Comparison of ENCODE assay signal across 16 cellular contexts in genomic region chr7:155711081-155711480, GRCh38.
"Had no signal": no experiment of that assay in that cellular context is flagged by ENCODE, and none has a peak within 500 bp of the region (broad histone marks: within the 10 kb centered on the region; RNA-seq: fewer than 3 reads in every experiment).

No MANE protein-coding gene starts in this region.

- FAIRE-seq: keratinocyte, small intestine, urothelium cell line had no signal

- ATAC-seq: effector memory CD8-positive, alpha-beta T cell; left cardiac atrium; lower lobe of right lung; natural killer cell had no signal

- H3K27me3 ChIP-seq: esophagus squamous epithelium, right atrium auricular region, thyroid gland had no signal

- H3K27ac ChIP-seq: epithelial cell of prostate, esophagus squamous epithelium, left ventricle myocardium inferior, lower lobe of right lung, right atrium auricular region, thyroid gland had no signal

- H3K4me3 ChIP-seq: esophagus squamous epithelium, left ventricle myocardium inferior, lower lobe of right lung, right atrium auricular region, thyroid gland had no signal

- H3K4me1 ChIP-seq: esophagus squamous epithelium, thyroid gland had no signal

- DNase-seq: effector memory CD8-positive, alpha-beta T cell; esophagus squamous epithelium; foreskin fibroblast; immature natural killer cell; left cardiac atrium; left ventricle myocardium inferior; lower lobe of right lung; natural killer cell; small intestine; stimulated activated CD4-positive, alpha-beta T cell treated with anti-CD3 and anti-CD28 coated beads, Interleukin-12 subunit alpha, Interleukin-12 subunit beta, amount 100 ng/mL, for 4 hours; stimulated activated naive CD4-positive, alpha-beta T cell treated with Interleukin-2 at 50 U/mL for 16 hours; thyroid gland had no signal

- H3K9me3 ChIP-seq: esophagus squamous epithelium, left ventricle myocardium inferior, lower lobe of right lung, right atrium auricular region, thyroid gland had no signal
